ENCODE assay signal across 8 cellular contexts in the genomic region with DNA sequence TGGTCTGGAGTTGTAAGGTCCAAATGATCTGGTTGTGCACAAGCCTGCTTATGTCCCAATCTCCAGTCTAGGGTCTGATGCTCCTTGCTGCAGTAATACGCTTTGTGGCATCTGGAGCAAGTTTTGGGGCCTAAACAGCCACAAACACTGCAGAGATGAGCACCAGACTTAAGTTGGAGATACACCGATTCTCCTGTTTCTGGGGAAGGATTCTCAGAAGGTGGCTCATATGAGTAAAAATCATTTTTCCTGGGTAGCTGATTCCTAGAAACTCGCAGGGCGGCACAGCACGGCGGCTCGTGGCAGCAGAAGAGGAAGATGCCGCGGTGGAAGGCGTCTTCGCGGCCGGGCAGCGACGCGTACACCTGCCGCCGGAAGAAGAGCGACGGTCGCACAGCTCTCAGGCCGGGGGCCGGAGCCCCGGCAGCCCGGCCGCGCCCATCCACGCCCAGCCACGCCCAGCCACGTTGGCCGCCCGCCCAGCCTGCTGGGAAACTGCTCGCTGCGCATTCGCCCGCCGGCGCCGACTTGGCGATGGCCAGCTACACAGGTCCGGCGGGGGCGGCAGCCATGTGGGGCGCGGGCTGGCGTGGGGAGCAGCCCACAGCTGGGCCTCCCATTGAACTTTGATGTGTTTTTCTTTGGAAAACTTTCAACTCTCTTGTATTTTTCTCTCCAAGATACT.
DNase-seq lines count a peak whose midpoint lies in the region; ATAC-seq lines count a peak whose summit lies in the region.

No MANE protein-coding gene starts in this region.

- peak overlapping the region; percentile 54 to 88 (median 74) for H3K4me2 ChIP-seq in BLaER1 treated with 17β-estradiol and CSF1 and Interleukin-3, amounts not matched to agents 10 nM and 100 nM

- H3K27ac Mint-ChIP-seq in activated T-helper 17 cell treated with anti-CD3 and anti-CD28 coated beads, Interleukin-2, amount 50 U/mL, for 72 hours: no peak overlapping the region

- peak overlapping the region; percentile 40 to 62 (median 50) for H3K4me3 ChIP-seq in BLaER1 treated with 17β-estradiol and CSF1 and Interleukin-3, amounts not matched to agents 10 nM and 100 nM
- peak overlapping the region; percentile 27; the same call in 1 of the 2 replicates for H3K4me3 ChIP-seq in iPS DF 6.9 (ENCODE audit: low read length)

- H3K27ac ChIP-seq in BLaER1 treated with 17β-estradiol and CSF1 and Interleukin-3, amounts not matched to agents 10 nM and 100 nM: peak overlapping the region in 1 of 11 experiments; percentile 10; a peak in 1 of 22 replicates
- no peak overlapping the region for H3K27ac ChIP-seq in iPS DF 6.9 (ENCODE audit: low read length)

- H3K9ac ChIP-seq in BLaER1 treated with 17β-estradiol and CSF1 and Interleukin-3, amounts not matched to agents 10 nM and 100 nM: peak overlapping the region in 3 of 11 experiments; percentile 7 to 55 (median 38); a peak in 5 of 22 replicates

- H3K4me3 Mint-ChIP-seq in activated T-helper 17 cell treated with anti-CD3 and anti-CD28 coated beads, Interleukin-2, amount 50 U/mL, for 72 hours: peak overlapping the region; percentile 78

- H3K9me3 Mint-ChIP-seq in activated T-helper 17 cell treated with anti-CD3 and anti-CD28 coated beads, Interleukin-2, amount 50 U/mL, for 72 hours: no peaks in the 10 kb centered on the region

- peaks cover 9 to 33% (median 26%) of the 10 kb centered on the region in 11 experiments; a peak in 21 of 22 replicates for H3K27me3 ChIP-seq in BLaER1 treated with 17β-estradiol and CSF1 and Interleukin-3, amounts not matched to agents 10 nM and 100 nM
- no peaks in the 10 kb centered on the region for H3K27me3 ChIP-seq in iPS DF 6.9 (ENCODE audit: control insufficient read depth, insufficient read depth, low read length)

- no peaks in the 10 kb centered on the region for H4K20me1 ChIP-seq in BLaER1 treated with 17β-estradiol and CSF1 and Interleukin-3, amounts not matched to agents 10 nM and 100 nM

- no peaks in the 10 kb centered on the region for H3K4me1 Mint-ChIP-seq in activated T-helper 17 cell treated with anti-CD3 and anti-CD28 coated beads, Interleukin-2, amount 50 U/mL, for 72 hours

- H3K4me1 ChIP-seq in BLaER1 treated with 17β-estradiol and CSF1 and Interleukin-3, amounts not matched to agents 10 nM and 100 nM: peaks cover 0 to 14% (median 7%) of the 10 kb centered on the region in 10 experiments; a peak in 11 of 20 replicates
- no peaks in the 10 kb centered on the region for H3K4me1 ChIP-seq in iPS DF 6.9 (ENCODE audit: control insufficient read depth, insufficient read depth, low read length)

- ATAC-seq in GM18858 (IDR thresholded peaks at IDR 0.05; ENCODE audit: unreplicated experiment): peak; percentile 62
- peak; percentile 88 for ATAC-seq in HG02970 (IDR thresholded peaks at IDR 0.05; ENCODE audit: low FRiP score, unreplicated experiment)
- peak; percentile 97 for ATAC-seq in activated T-helper 17 cell treated with anti-CD3 and anti-CD28 coated beads, Interleukin-2, amount 50 U/mL, for 72 hours (replicated peaks)

- peaks cover 39% of the 10 kb centered on the region for H3K27me3 Mint-ChIP-seq in activated T-helper 17 cell treated with anti-CD3 and anti-CD28 coated beads, Interleukin-2, amount 50 U/mL, for 72 hours

- no peaks in the 10 kb centered on the region for H3K36me3 ChIP-seq in BLaER1 treated with 17β-estradiol and CSF1 and Interleukin-3, amounts not matched to agents 10 nM and 100 nM
- H3K36me3 ChIP-seq in iPS DF 6.9 (ENCODE audit: control insufficient read depth, insufficient read depth, low read length): no peaks in the 10 kb centered on the region

- no CpG with 5 or more reads among the region's 46 CpGs for WGBS in iPS DF 6.9 (ENCODE audit: insufficient coverage, insufficient read length)

- no peaks in the 10 kb centered on the region for H3K36me3 Mint-ChIP-seq in activated T-helper 17 cell treated with anti-CD3 and anti-CD28 coated beads, Interleukin-2, amount 50 U/mL, for 72 hours (ENCODE audit: low read depth)

- H3K9me3 ChIP-seq in BLaER1 treated with 17β-estradiol and CSF1 and Interleukin-3, amounts not matched to agents 10 nM and 100 nM (replicated peaks in 1 of 11): no peaks in the 10 kb centered on the region
- no peaks in the 10 kb centered on the region for H3K9me3 ChIP-seq in iPS DF 6.9 (ENCODE audit: control insufficient read depth, insufficient read depth, low read length)

- DNase-seq in NCI-H2227 treated with DMSO at 0.1 percent for 48 hours (lab: John Stamatoyannopoulos, UW) (peak; percentile 87), iPS DF 6.9 (ENCODE audit: low read depth, low spot score) (peak; percentile 47), superior temporal gyrus (ENCODE audit: extremely low spot score) (no peak)
- peak; percentile 29 to 64 (median 32) for DNase-seq in stimulated activated CD4-positive, alpha-beta T cell treated with anti-CD3 and anti-CD28 coated beads, Interleukin-12 subunit alpha, Interleukin-12 subunit beta, amount 100 ng/mL, for 48 hours (ENCODE audit: low read depth in 2 of 3, low spot score in 1 of 3)
